In genomic region chr16:82267675-82268074, GRCh38 we compare ENCODE assay signal across 4 cellular contexts.
DNase-seq lines count a peak whose midpoint lies in the region; ATAC-seq, FAIRE-seq and TF ChIP-seq lines count a peak whose summit lies in the region.
"Not testable (repeated sequence)": the region's sequence is repeated elsewhere in the genome, so short reads cannot be mapped to it uniquely, and the experiment has no call there.

No MANE protein-coding gene starts in this region.

- peak overlapping the region; percentile 61 for H3K27ac Mint-ChIP-seq in dendritic cell treated with granulocyte-macrophage colony-stimulating factor and Interleukin-4, amounts not matched to agents 40 ng/mL and 50 ng/mL, for 4 days

- not testable (repeated sequence) for TF ChIP-seq RAD21 in K562 (CRISPR knock-in tag; conservative IDR thresholded peaks at IDR 0.05 in 1 of 2, IDR thresholded peaks at IDR 0.05 in 1 of 2)

- not testable (repeated sequence) for H3K9me1 ChIP-seq in K562 (ENCODE audit: control insufficient read depth, insufficient read depth, low read length)

- not testable (repeated sequence) for H3K27me3 ChIP-seq in K562 (ENCODE audit: control insufficient read depth in 2 of 2, insufficient read depth in 2 of 2, low read length in 2 of 2); neutrophil

- H3K36me3 Mint-ChIP-seq in dendritic cell treated with granulocyte-macrophage colony-stimulating factor and Interleukin-4, amounts not matched to agents 40 ng/mL and 50 ng/mL, for 4 days (ENCODE audit: low read depth) = not testable (repeated sequence)

- TF ChIP-seq POLR2A in K562 (conservative IDR thresholded peaks at IDR 0.05) = not testable (repeated sequence)

- H3K9ac ChIP-seq in K562 (ENCODE audit: insufficient read depth in 1 of 2, low read depth in 2 of 2, low read length in 2 of 2) = not testable (repeated sequence)

- H3K27ac ChIP-seq in HEK293 (ENCODE audit: extremely low read depth, low read depth, low read length); K562 (ENCODE audit: extremely low read depth, low read depth, low read length): not testable (repeated sequence)
- H3K27ac ChIP-seq in neutrophil = peak overlapping the region; percentile 17

- not testable (repeated sequence) for ATAC-seq in K562

- not testable (repeated sequence) for TF ChIP-seq CTCF in HEK293 (tag by site-specific recombination; IDR thresholded peaks at IDR 0.05); K562 (IDR thresholded peaks at IDR 0.05 in 2 of 3, conservative IDR thresholded peaks at IDR 0.05 in 1 of 3; ENCODE audit: insufficient read depth in 2 of 3, low read depth in 1 of 3, low read length in 3 of 3); neutrophil (IDR thresholded peaks at IDR 0.05)

- H4K20me1 ChIP-seq in K562 (replicated peaks; ENCODE audit: control insufficient read depth, insufficient read depth, low read length) = not testable (repeated sequence)

- peaks cover 11% of the 10 kb centered on the region for H3K9me3 Mint-ChIP-seq in dendritic cell treated with granulocyte-macrophage colony-stimulating factor and Interleukin-4, amounts not matched to agents 40 ng/mL and 50 ng/mL, for 4 days

- H3K27me3 Mint-ChIP-seq in dendritic cell treated with granulocyte-macrophage colony-stimulating factor and Interleukin-4, amounts not matched to agents 40 ng/mL and 50 ng/mL, for 4 days = not testable (repeated sequence)

- DNase-seq in K562 (ENCODE audit: extremely low read depth in 1 of 4, low spot score in 3 of 4) = not testable (repeated sequence)

- not testable (repeated sequence) for TF ChIP-seq EP300 in K562 (IDR thresholded peaks at IDR 0.05; ENCODE audit: low read length)

- not testable (repeated sequence) for H3K4me3 ChIP-seq in HEK293 (ENCODE audit: low read depth, low read length); K562; neutrophil (ENCODE audit: low read depth in 1 of 2, low read length in 1 of 2)

- WGBS in K562 (ENCODE audit: insufficient coverage, low coverage, missing lambda C conversion rate) = no CpG with 5 or more reads among the region's 1 CpG

- H3K9me3 ChIP-seq in HEK293 (ENCODE audit: control insufficient read depth, insufficient read depth, low read depth, low read length); K562 (replicated peaks; ENCODE audit: control insufficient read depth, insufficient read depth, low read depth, low read length); neutrophil: not testable (repeated sequence)

- not testable (repeated sequence) for FAIRE-seq in K562 (lab: Jason Lieb, UNC)

- CTCF ChIA-PET in HEK293 (lab: Yijun Ruan, JAX); K562 (lab: Yijun Ruan, JAX; ENCODE audit: low intra/inter-chr PET ratio): not testable (repeated sequence)

- H3K4me3 Mint-ChIP-seq in dendritic cell treated with granulocyte-macrophage colony-stimulating factor and Interleukin-4, amounts not matched to agents 40 ng/mL and 50 ng/mL, for 4 days = not testable (repeated sequence)

- peaks cover 17% of the 10 kb centered on the region for H3K4me1 Mint-ChIP-seq in dendritic cell treated with granulocyte-macrophage colony-stimulating factor and Interleukin-4, amounts not matched to agents 40 ng/mL and 50 ng/mL, for 4 days (ENCODE audit: low read depth)

- not testable (repeated sequence) for H2AFZ ChIP-seq in K562 (ENCODE audit: low read depth, low read length)

- not testable (repeated sequence) for H3K4me1 ChIP-seq in HEK293 (ENCODE audit: control insufficient read depth, insufficient read depth, low read length); K562 (replicated peaks in 1 of 2; ENCODE audit: control insufficient read depth in 2 of 2, insufficient read depth in 2 of 2, low read length in 2 of 2); neutrophil (ENCODE audit: control insufficient read depth in 1 of 2, insufficient read depth in 1 of 2, low read depth in 1 of 2, low read length in 1 of 2)

- not testable (repeated sequence) for H3K79me2 ChIP-seq in K562 (ENCODE audit: control insufficient read depth, insufficient read depth, low read length)

- POLR2A ChIA-PET in HEK293 (lab: Yijun Ruan, JAX); K562 (lab: Yijun Ruan, JAX): not testable (repeated sequence)

- BruUV-seq in K562 (replicated peaks; lab: Mats Ljungman, UMichigan) = not testable (repeated sequence)

- in situ Hi-C loops in K562 (cut with MboI) = loop anchor here (10.0 kb wide), 2 partner anchors 937 to 1177 kb away; no protein-coding TSS in a partner anchor

- not testable (repeated sequence) for H3K36me3 ChIP-seq in HEK293 (ENCODE audit: control insufficient read depth in 2 of 2, insufficient read depth in 1 of 2, low read length in 2 of 2); K562 (ENCODE audit: control insufficient read depth, insufficient read depth, low read length); neutrophil

- not testable (repeated sequence) for H3K4me2 ChIP-seq in K562 (ENCODE audit: insufficient read depth, low read length)

- intact Hi-C loops in K562 (cut with micrococcal nuclease); dendritic cell treated with granulocyte-macrophage colony-stimulating factor and Interleukin-4, amounts not matched to agents 40 ng/mL and 50 ng/mL, for 4 days (cut with micrococcal nuclease): not testable (repeated sequence)

TF ChIP-seq in HEK293, 187 proteins besides CTCF, POLR2A, EP300 and RAD21:
- peak; percentile 98 for TF ChIP-seq ZNF513 (tag by site-specific recombination; IDR thresholded peaks at IDR 0.05)

TF ChIP-seq in K562, 482 proteins besides CTCF, POLR2A, EP300 and RAD21:
- TF ChIP-seq ZNF512 (tag; IDR thresholded peaks at IDR 0.05) = 0 out of 2 replicates have a peak, but pooled peaks have one; percentile 18
